In the genomic region with DNA sequence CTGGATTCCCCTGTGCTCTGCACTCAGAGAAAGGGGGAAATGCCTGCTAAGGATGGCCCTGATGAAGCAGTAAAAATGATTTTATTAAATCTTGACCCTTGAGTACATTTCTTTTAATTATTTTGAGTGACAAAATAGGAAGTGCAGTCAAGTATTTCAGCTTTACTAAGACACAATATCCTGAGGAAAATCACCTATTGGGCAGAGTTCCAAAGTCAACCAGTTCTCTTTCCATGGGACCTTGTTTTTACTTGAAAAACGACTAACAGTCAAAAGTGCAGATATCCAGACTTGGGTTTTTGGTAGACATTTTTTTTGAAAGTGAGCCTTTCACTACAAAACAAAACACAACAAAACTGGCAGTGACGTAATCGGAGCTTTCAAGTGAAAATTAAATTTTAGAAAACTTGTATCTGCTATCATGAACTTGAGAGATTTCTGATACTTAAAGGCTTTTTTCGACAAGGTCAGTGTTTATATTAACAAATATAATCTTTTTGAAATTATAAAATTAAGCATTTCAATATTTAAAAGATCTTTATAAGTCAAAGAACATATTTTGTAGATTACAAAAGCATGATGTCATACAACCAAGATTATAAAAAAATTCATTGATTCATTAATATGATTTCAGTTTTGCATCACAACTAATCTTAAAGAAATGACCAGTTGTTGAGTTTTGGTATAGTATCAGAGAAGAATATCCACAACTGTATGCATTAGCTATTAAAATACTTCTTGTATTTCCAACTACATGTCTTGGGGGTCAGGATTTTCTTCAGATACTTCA, we compare ENCODE assay signal across 21 cellular contexts.
A peak's percentile ranks its signal among the peaks of the same experiment; 100 is the strongest.
DNase-seq lines count a peak whose midpoint lies in the region; ATAC-seq, FAIRE-seq and TF ChIP-seq lines count a peak whose summit lies in the region.
"Had no signal": no experiment of that assay in that cellular context is flagged by ENCODE, and none has a peak within 500 bp of the region (broad histone marks: within the 10 kb centered on the region; RNA-seq: fewer than 3 reads in every experiment).

No MANE protein-coding gene starts in this region.

- no peak overlapping the region for H3K27ac Mint-ChIP-seq in activated T-helper 2 cell treated with anti-CD3 and anti-CD28 coated beads, Interferon-gamma antibody, Interleukin-2, Interleukin-4, amounts not matched to agents 10 μg/mL and 5 μg/mL and 100 μg/mL, durations not matched to agents 14 hours and 24 hours and 36 hours
- no peak overlapping the region for H3K27ac Mint-ChIP-seq in T-helper 2 cell treated with Interferon-gamma antibody and Interleukin-4, amounts not matched to agents 5 μg/mL and 100 μg/mL, for 36 hours
- H3K27ac Mint-ChIP-seq: B cell had no signal

- DNase-seq in HepG2 (ENCODE audit: low spot score) (no peak), right lobe of liver (no peak), medulla oblongata (ENCODE audit: extremely low spot score) (peak; percentile 5), D721Med (ENCODE audit: insufficient read length, low spot score) (no peak), ureter (ENCODE audit: low spot score) (no peak)
- DNase-seq in activated T-helper 2 cell treated with anti-CD3 and anti-CD28 coated beads, Interferon-gamma antibody, Interleukin-2, Interleukin-4, amounts not matched to agents 10 μg/mL and 5 μg/mL and 100 μg/mL, durations not matched to agents 14 hours and 24 hours and 36 hours (ENCODE audit: low spot score): no peak
- DNase-seq in T-helper 2 cell treated with Interferon-gamma antibody and Interleukin-4, amounts not matched to agents 5 μg/mL and 100 μg/mL, for 36 hours (ENCODE audit: low spot score): no peak
- DNase-seq: 8988T, DMS 273 treated with DMSO at 0.1 percent for 48 hours, DND-41, H7, IMR-90, MG63, NCI-H1048, NCI-H1436, NCI-H1930, NCI-H526, Peyer's patch had no signal

- no peak overlapping the region for H2AFZ ChIP-seq in HepG2 (ENCODE audit: low read length)

- no peak for TF ChIP-seq RAD21 in HepG2 (CRISPR knock-in tag; IDR thresholded peaks at IDR 0.05)

- H3K4me3 ChIP-seq in HepG2 (replicated peaks in 1 of 3; ENCODE audit: insufficient read depth in 1 of 3, low read depth in 2 of 3, low read length in 3 of 3) (no peak overlapping the region), right lobe of liver (no peak overlapping the region)
- H3K4me3 ChIP-seq: MG63, Peyer's patch had no signal

- intact Hi-C loops in HepG2 (cut with micrococcal nuclease; ENCODE audit: unreplicated experiment) (no loop called here), right lobe of liver (cut with DNase I) (no loop called here)
- intact Hi-C loops in activated T-helper 2 cell treated with anti-CD3 and anti-CD28 coated beads, Interferon-gamma antibody, Interleukin-2, Interleukin-4, amounts not matched to agents 10 μg/mL and 5 μg/mL and 100 μg/mL, durations not matched to agents 14 hours and 24 hours and 36 hours (cut with micrococcal nuclease): no loop called here

- TF ChIP-seq CTCF in HepG2 (CRISPR knock-in tag; IDR thresholded peaks at IDR 0.05): no peak
- TF ChIP-seq CTCF in right lobe of liver (IDR thresholded peaks at IDR 0.05): no peak
- TF ChIP-seq CTCF in D721Med (IDR thresholded peaks at IDR 0.05; ENCODE audit: insufficient read depth, missing control alignments): no peak

- no peaks in the 10 kb centered on the region for H3K36me3 Mint-ChIP-seq in activated T-helper 2 cell treated with anti-CD3 and anti-CD28 coated beads, Interferon-gamma antibody, Interleukin-2, Interleukin-4, amounts not matched to agents 10 μg/mL and 5 μg/mL and 100 μg/mL, durations not matched to agents 14 hours and 24 hours and 36 hours (ENCODE audit: low read depth)
- H3K36me3 Mint-ChIP-seq in T-helper 2 cell treated with Interferon-gamma antibody and Interleukin-4, amounts not matched to agents 5 μg/mL and 100 μg/mL, for 36 hours (ENCODE audit: low read depth): no peaks in the 10 kb centered on the region

- BruUV-seq in HepG2 (replicated peaks; lab: Mats Ljungman, UMichigan): no TSS peak

- H3K27ac ChIP-seq in HepG2 (ENCODE audit: extremely low read length, insufficient read depth, low read length): no peak overlapping the region
- H3K27ac ChIP-seq in right lobe of liver: no peak overlapping the region
- H3K27ac ChIP-seq: HL-60, Peyer's patch had no signal

- no peaks in the 10 kb centered on the region for H3K9me3 Mint-ChIP-seq in activated T-helper 2 cell treated with anti-CD3 and anti-CD28 coated beads, Interferon-gamma antibody, Interleukin-2, Interleukin-4, amounts not matched to agents 10 μg/mL and 5 μg/mL and 100 μg/mL, durations not matched to agents 14 hours and 24 hours and 36 hours
- H3K9me3 Mint-ChIP-seq in T-helper 2 cell treated with Interferon-gamma antibody and Interleukin-4, amounts not matched to agents 5 μg/mL and 100 μg/mL, for 36 hours: no peaks in the 10 kb centered on the region

- H3K4me1 ChIP-seq in HepG2 (ENCODE audit: insufficient read depth, low read length) (no peaks in the 10 kb centered on the region), right lobe of liver (no peaks in the 10 kb centered on the region)
- H3K4me1 ChIP-seq: Peyer's patch had no signal

- 20% methylated on average over 4 of the region's 4 CpGs for WGBS in HepG2 (ENCODE audit: low lambda C conversion rate)
- WGBS in right lobe of liver (ENCODE audit: insufficient coverage, low coverage, low lambda C conversion rate, missing lambda C conversion rate): 54% methylated on average over 4 of the region's 4 CpGs

- TF ChIP-seq POLR2A in HepG2 (IDR thresholded peaks at IDR 0.05; ENCODE audit: insufficient read depth in 1 of 2, low read depth in 2 of 2, low read length in 2 of 2) (no peak), right lobe of liver (IDR thresholded peaks at IDR 0.05) (no peak)

- no peak overlapping the region for H3K4me3 Mint-ChIP-seq in activated T-helper 2 cell treated with anti-CD3 and anti-CD28 coated beads, Interferon-gamma antibody, Interleukin-2, Interleukin-4, amounts not matched to agents 10 μg/mL and 5 μg/mL and 100 μg/mL, durations not matched to agents 14 hours and 24 hours and 36 hours (ENCODE audit: low read depth)
- no peak overlapping the region for H3K4me3 Mint-ChIP-seq in T-helper 2 cell treated with Interferon-gamma antibody and Interleukin-4, amounts not matched to agents 5 μg/mL and 100 μg/mL, for 36 hours
- H3K4me3 Mint-ChIP-seq: B cell had no signal

- TF ChIP-seq EP300 in HepG2 (IDR thresholded peaks at IDR 0.05; ENCODE audit: low read depth in 2 of 2, low read length in 2 of 2): no peak
- TF ChIP-seq EP300 in HepG2 (CRISPR knock-in tag; IDR thresholded peaks at IDR 0.05; ENCODE audit: borderline replicate concordance): no peak

- H3K79me2 ChIP-seq in HepG2 (ENCODE audit: insufficient read depth, low read length): no peaks in the 10 kb centered on the region

- no peaks in the 10 kb centered on the region for H4K20me1 ChIP-seq in HepG2 (ENCODE audit: insufficient read depth, low read length)

- in situ Hi-C loops in HepG2 (cut with HindIII; ENCODE audit: extremely low pct_ligation_motif_present, low pct_unique_long_range_greater_than_20kb): no loop called here

- peaks cover 14% of the 10 kb centered on the region for H3K27me3 Mint-ChIP-seq in activated T-helper 2 cell treated with anti-CD3 and anti-CD28 coated beads, Interferon-gamma antibody, Interleukin-2, Interleukin-4, amounts not matched to agents 10 μg/mL and 5 μg/mL and 100 μg/mL, durations not matched to agents 14 hours and 24 hours and 36 hours (ENCODE audit: low read depth)
- H3K27me3 Mint-ChIP-seq in T-helper 2 cell treated with Interferon-gamma antibody and Interleukin-4, amounts not matched to agents 5 μg/mL and 100 μg/mL, for 36 hours (ENCODE audit: low read depth): peaks cover 5% of the 10 kb centered on the region

- FAIRE-seq in HepG2 (lab: Jason Lieb, UNC) (no peak), endometrium (lab: Jason Lieb, UNC) (peak; percentile 39), D721Med (lab: Jason Lieb, UNC) (no peak)

- no peaks in the 10 kb centered on the region for H3K4me1 Mint-ChIP-seq in activated T-helper 2 cell treated with anti-CD3 and anti-CD28 coated beads, Interferon-gamma antibody, Interleukin-2, Interleukin-4, amounts not matched to agents 10 μg/mL and 5 μg/mL and 100 μg/mL, durations not matched to agents 14 hours and 24 hours and 36 hours (ENCODE audit: low read depth)
- no peaks in the 10 kb centered on the region for H3K4me1 Mint-ChIP-seq in T-helper 2 cell treated with Interferon-gamma antibody and Interleukin-4, amounts not matched to agents 5 μg/mL and 100 μg/mL, for 36 hours (ENCODE audit: low read depth)
- H3K4me1 Mint-ChIP-seq: B cell had no signal

- ATAC-seq in HepG2 (no peak), right lobe of liver (no peak)

- CTCF ChIA-PET in HepG2 (lab: Yijun Ruan, JAX; ENCODE audit: low intra/inter-chr PET ratio, low total read pairs): no interaction called here

- H3K9ac ChIP-seq in HepG2 (ENCODE audit: insufficient read depth, low read depth, low read length): no peak overlapping the region

- H3K4me2 ChIP-seq in HepG2 (ENCODE audit: low read depth, low read length): no peak overlapping the region

- H3K27me3 ChIP-seq in HepG2 (ENCODE audit: control insufficient read depth in 1 of 2, insufficient read depth in 2 of 2, low read length in 2 of 2) (no peaks in the 10 kb centered on the region), right lobe of liver (no peaks in the 10 kb centered on the region)
- H3K27me3 ChIP-seq: MG63, Peyer's patch had no signal

- POLR2A ChIA-PET in HepG2 (lab: Yijun Ruan, JAX): no interaction called here

- no peaks in the 10 kb centered on the region for H3K36me3 ChIP-seq in HepG2 (replicated peaks in 1 of 2; ENCODE audit: control insufficient read depth in 1 of 2, insufficient read depth in 2 of 2, low read length in 2 of 2)
- H3K36me3 ChIP-seq in right lobe of liver: no peaks in the 10 kb centered on the region
- H3K36me3 ChIP-seq: MG63, Peyer's patch had no signal

- no peaks in the 10 kb centered on the region for H3K9me3 ChIP-seq in HepG2 (ENCODE audit: low read length)
- no peaks in the 10 kb centered on the region for H3K9me3 ChIP-seq in right lobe of liver
- H3K9me3 ChIP-seq: MG63, Peyer's patch had no signal

TF ChIP-seq in HepG2, 621 proteins besides CTCF, POLR2A, EP300 and RAD21:
- TF ChIP-seq ATF7 (IDR thresholded peaks at IDR 0.05) (peak; percentile 59), ATF7 (CRISPR knock-in tag; IDR thresholded peaks at IDR 0.05) (no peak), SIN3B (IDR thresholded peaks at IDR 0.05; ENCODE audit: low read length) (no peak), CREB1 (IDR thresholded peaks at IDR 0.05) (peak; percentile 16; the same call in 1 of the 2 replicates), CREB1 (CRISPR knock-in tag; IDR thresholded peaks at IDR 0.05) (no peak)
